20 cellular contexts compared by ENCODE assay signal in the genomic region with DNA sequence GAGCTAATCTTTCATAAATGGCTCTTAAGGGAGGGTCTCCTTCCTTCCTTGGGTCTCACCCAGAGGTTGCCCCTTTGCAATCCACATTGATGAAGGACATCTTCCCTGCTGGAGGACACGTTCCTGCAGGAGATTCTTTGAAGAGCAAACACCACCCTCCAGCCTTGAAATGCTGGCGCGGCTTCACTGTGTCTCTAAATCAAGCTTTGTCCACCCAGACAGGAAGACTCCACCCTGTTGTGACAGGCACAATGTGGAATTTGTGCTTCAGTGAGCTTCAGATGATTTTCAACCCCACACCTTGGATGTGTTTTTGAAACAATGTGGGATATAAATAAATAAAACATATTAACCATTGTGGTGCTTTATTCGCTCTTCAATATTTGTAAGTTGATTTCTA.
DNase-seq lines count a peak whose midpoint lies in the region; ATAC-seq, FAIRE-seq and TF ChIP-seq lines count a peak whose summit lies in the region.
"Had no signal": no experiment of that assay in that cellular context is flagged by ENCODE, and none has a peak within 500 bp of the region (broad histone marks: within the 10 kb centered on the region; RNA-seq: fewer than 3 reads in every experiment).

No MANE protein-coding gene starts in this region.

- TF ChIP-seq RAD21 in IMR-90 (IDR thresholded peaks at IDR 0.05; ENCODE audit: low read length), result no peak
- no peak for TF ChIP-seq RAD21 in HepG2 (CRISPR knock-in tag; IDR thresholded peaks at IDR 0.05)

- intact Hi-C loops in IMR-90 (cut with micrococcal nuclease) (loop anchor here (10.0 kb wide), 1 partner anchor 512 kb away; no protein-coding TSS in a partner anchor), HepG2 (cut with micrococcal nuclease; ENCODE audit: unreplicated experiment) (no loop called here)

- no peak overlapping the region for H2BK5ac ChIP-seq in IMR-90 (ENCODE audit: low read depth, low read length, poor library complexity, severe bottlenecking)

- H3K9ac ChIP-seq in IMR-90 (ENCODE audit: low read depth, low read length), result no peak overlapping the region
- H3K9ac ChIP-seq in astrocyte (ENCODE audit: low read length), result no peak overlapping the region
- no peak overlapping the region for H3K9ac ChIP-seq in HepG2 (ENCODE audit: insufficient read depth, low read depth, low read length)
- H3K9ac ChIP-seq: parathyroid adenoma had no signal

- H3K4me3 Mint-ChIP-seq in astrocyte (ENCODE audit: unreplicated experiment) (no peak overlapping the region), type B pancreatic cell (no peak overlapping the region)
- H3K4me3 Mint-ChIP-seq: activated CD8-positive, alpha-beta T cell treated with anti-CD3 and anti-CD28 coated beads, Interleukin-2, amount 10 ng/mL, durations not matched to agents 7 days and 5 days; activated naive CD8-positive, alpha-beta T cell treated with anti-CD3 and anti-CD28 coated beads, Interleukin-2, amount 50 U/mL, for 24 hours; stimulated activated naive CD8-positive, alpha-beta T cell treated with anti-CD3 and anti-CD28 coated beads, Interleukin-15, amount 100 ng/mL, for 72 hours had no signal

- no peaks in the 10 kb centered on the region for H3K79me2 ChIP-seq in astrocyte (ENCODE audit: insufficient read depth, low read length)
- no peaks in the 10 kb centered on the region for H3K79me2 ChIP-seq in HepG2 (ENCODE audit: insufficient read depth, low read length)
- H3K79me2 ChIP-seq: parathyroid adenoma had no signal

- H3K4me2 ChIP-seq in IMR-90 (ENCODE audit: low read depth, low read length) (0 out of 2 replicates have a peak overlapping the region, but pooled peaks have one; percentile 1), astrocyte (ENCODE audit: low read length) (peak overlapping the region; percentile 3), HepG2 (ENCODE audit: low read depth, low read length) (peak overlapping the region; percentile 45)

- H3K23ac ChIP-seq in IMR-90 (ENCODE audit: low read depth, low read length), result peak overlapping the region; percentile 34

- dilution Hi-C loops in IMR-90 (cut with HindIII; ENCODE audit: low sequenced_read_pairs, unreplicated experiment), result no loop called here

- BruUV-seq in IMR-90 (replicated peaks; lab: Mats Ljungman, UMichigan) (no TSS peak), HepG2 (replicated peaks; lab: Mats Ljungman, UMichigan) (no TSS peak)

- H3K36me3 ChIP-seq in IMR-90 (ENCODE audit: control insufficient read depth, insufficient read depth, low read length), result 0 out of 2 replicates have a peak, but pooled peaks cover 2% of the 10 kb centered on the region
- H3K36me3 ChIP-seq in astrocyte (ENCODE audit: insufficient read depth, low read length), result no peaks in the 10 kb centered on the region
- no peaks in the 10 kb centered on the region for H3K36me3 ChIP-seq in HepG2 (replicated peaks in 1 of 2; ENCODE audit: control insufficient read depth in 1 of 2, insufficient read depth in 2 of 2, low read length in 2 of 2)

- TF ChIP-seq POLR2A in IMR-90 (IDR thresholded peaks at IDR 0.05; ENCODE audit: low read depth, low read length), result no peak
- TF ChIP-seq POLR2A in HepG2 (IDR thresholded peaks at IDR 0.05; ENCODE audit: insufficient read depth in 1 of 2, low read depth in 2 of 2, low read length in 2 of 2), result no peak

- no peak overlapping the region for H3K4me3 ChIP-seq in IMR-90 (ENCODE audit: insufficient read depth, low read depth, low read length)
- no peak overlapping the region for H3K4me3 ChIP-seq in astrocyte (ENCODE audit: insufficient read depth, low read depth, low read length)
- no peak overlapping the region; a peak in 1 of 6 replicates for H3K4me3 ChIP-seq in HepG2 (replicated peaks in 1 of 3; ENCODE audit: insufficient read depth in 1 of 3, low read depth in 2 of 3, low read length in 3 of 3)

- no peak overlapping the region for H2AK9ac ChIP-seq in IMR-90 (replicated peaks; ENCODE audit: low read depth, low read length, poor library complexity)

- H3K27ac Mint-ChIP-seq in astrocyte (ENCODE audit: unreplicated experiment) (peak overlapping the region; percentile 7), type B pancreatic cell (no peak overlapping the region)
- H3K27ac Mint-ChIP-seq: activated CD8-positive, alpha-beta T cell treated with anti-CD3 and anti-CD28 coated beads, Interleukin-2, amount 10 ng/mL, durations not matched to agents 7 days and 5 days; activated naive CD8-positive, alpha-beta T cell treated with anti-CD3 and anti-CD28 coated beads, Interleukin-2, amount 50 U/mL, for 24 hours; stimulated activated naive CD8-positive, alpha-beta T cell treated with anti-CD3 and anti-CD28 coated beads, Interleukin-15, amount 100 ng/mL, for 72 hours had no signal

- H4K20me1 ChIP-seq in IMR-90 (ENCODE audit: insufficient read depth, low read length) (no peaks in the 10 kb centered on the region), astrocyte (ENCODE audit: insufficient read depth, low read length) (no peaks in the 10 kb centered on the region), HepG2 (ENCODE audit: insufficient read depth, low read length) (no peaks in the 10 kb centered on the region)

- no peak overlapping the region; the same call in 1 of the 2 replicates for H2BK20ac ChIP-seq in IMR-90 (ENCODE audit: low read depth, low read length)

- TF ChIP-seq EP300 in HepG2 (IDR thresholded peaks at IDR 0.05; ENCODE audit: low read depth in 2 of 2, low read length in 2 of 2) (no peak), HepG2 (CRISPR knock-in tag; IDR thresholded peaks at IDR 0.05; ENCODE audit: borderline replicate concordance) (no peak)

- peaks cover 13% of the 10 kb centered on the region for H3K36me3 Mint-ChIP-seq in astrocyte (ENCODE audit: low read depth, unreplicated experiment)
- peaks cover 7% of the 10 kb centered on the region for H3K36me3 Mint-ChIP-seq in type B pancreatic cell

- WGBS in IMR-90 (ENCODE audit: extremely low coverage in 2 of 2, insufficient read length in 1 of 2), 2 experiments, result no CpG with 5 or more reads among the region's 4 CpGs
- 10% methylated on average over 4 of the region's 4 CpGs for WGBS in HepG2 (ENCODE audit: low lambda C conversion rate)

- H3K9me1 ChIP-seq in IMR-90 (ENCODE audit: insufficient read depth, low read length), result peaks cover 4% of the 10 kb centered on the region; the same call in 1 of the 2 replicates

- H3K27me3 ChIP-seq in IMR-90 (ENCODE audit: control insufficient read depth, insufficient read depth, low read length), result no peaks in the 10 kb centered on the region
- no peaks in the 10 kb centered on the region for H3K27me3 ChIP-seq in astrocyte (ENCODE audit: insufficient read depth, low read length)
- H3K27me3 ChIP-seq in HepG2 (ENCODE audit: control insufficient read depth in 1 of 2, insufficient read depth in 2 of 2, low read length in 2 of 2), result no peaks in the 10 kb centered on the region; a peak in 2 of 5 replicates

- H3K18ac ChIP-seq in IMR-90 (ENCODE audit: low read depth, low read length), result no peak overlapping the region; the same call in 1 of the 2 replicates

- DNase-seq in AG20443 (ENCODE audit: low spot score) (peak; percentile 45), IMR-90 (no peak), astrocyte (ENCODE audit: low read depth) (no peak), HepG2 (ENCODE audit: low spot score) (peak; percentile 67), type B pancreatic cell (ENCODE audit: extremely low spot score, unreplicated experiment) (no peak), activated gamma-delta T cell treated with Interleukin-2 at 50 U/mL for 16 hours (no peak), HUDEP-2 (lab: John Stamatoyannopoulos, UW; ENCODE audit: unreplicated experiment in 76 of 76) (no peak)
- DNase-seq in stimulated activated CD4-positive, alpha-beta T cell treated with anti-CD3 and anti-CD28 coated beads, Interleukin-2, amount 100 ng/mL, for 48 hours, result no peak
- DNase-seq: activated CD8-positive, alpha-beta T cell treated with anti-CD3 and anti-CD28 coated beads, Interleukin-2, amount 10 ng/mL, durations not matched to agents 7 days and 5 days; activated naive CD8-positive, alpha-beta T cell treated with anti-CD3 and anti-CD28 coated beads, Interleukin-2, amount 50 U/mL, for 24 hours; cerebellar nuclear complex; glutamatergic neuron; KBM-7; NCI-H1436; NCI-H446; small intestine; stimulated activated naive CD8-positive, alpha-beta T cell treated with anti-CD3 and anti-CD28 coated beads, Interleukin-15, amount 100 ng/mL, for 72 hours had no signal

- peak overlapping the region; percentile 51; the same call in 1 of the 2 replicates for H3K14ac ChIP-seq in IMR-90 (replicated peaks; ENCODE audit: low read depth, low read length)

- peak; percentile 58 for FAIRE-seq in astrocyte (lab: Jason Lieb, UNC)
- FAIRE-seq in HepG2 (lab: Jason Lieb, UNC), result peak; percentile 85
- FAIRE-seq: D721Med, GM18507, small intestine had no signal

- POLR2A ChIA-PET in IMR-90 (lab: Charles Lee; ENCODE audit: unreplicated experiment), result interaction anchor here (0.6 kb wide), 1 partner anchor 10 kb away, joined by 7 read pairs; no protein-coding TSS in a partner anchor
- POLR2A ChIA-PET in HepG2 (lab: Yijun Ruan, JAX), result no interaction called here

- H3K79me1 ChIP-seq in IMR-90 (ENCODE audit: low read depth in 1 of 2, low read length in 2 of 2), result no peaks in the 10 kb centered on the region

- ATAC-seq in IMR-90 (ENCODE audit: low read depth) (no peak), HepG2 (peak; percentile 86)
- ATAC-seq: activated CD8-positive, alpha-beta T cell treated with anti-CD3 and anti-CD28 coated beads, Interleukin-2, amount 10 ng/mL, durations not matched to agents 7 days and 5 days; activated naive CD8-positive, alpha-beta T cell treated with anti-CD3 and anti-CD28 coated beads, Interleukin-2, amount 50 U/mL, for 24 hours; stimulated activated naive CD8-positive, alpha-beta T cell treated with anti-CD3 and anti-CD28 coated beads, Interleukin-15, amount 100 ng/mL, for 72 hours had no signal

- CTCF ChIA-PET in IMR-90 (lab: Yijun Ruan, JAX) (interaction anchor here (0.6 to 1.2 kb wide), 2 partner anchors 14 to 16 kb away, joined by 4 read pairs; no protein-coding TSS in a partner anchor), HepG2 (lab: Yijun Ruan, JAX; ENCODE audit: low intra/inter-chr PET ratio, low total read pairs) (no interaction called here)

- H3K4me1 ChIP-seq in IMR-90 (ENCODE audit: control insufficient read depth, insufficient read depth, low read length), result peaks cover 8% of the 10 kb centered on the region
- H3K4me1 ChIP-seq in astrocyte (ENCODE audit: insufficient read depth, low read length), result peaks cover 7% of the 10 kb centered on the region
- H3K4me1 ChIP-seq in HepG2 (ENCODE audit: insufficient read depth, low read length), result peaks cover 29% of the 10 kb centered on the region
- H3K4me1 ChIP-seq: parathyroid adenoma had no signal

- no peak for TF ChIP-seq CTCF in IMR-90 (conservative IDR thresholded peaks at IDR 0.05; ENCODE audit: low read depth, low read length)
- TF ChIP-seq CTCF in astrocyte (IDR thresholded peaks at IDR 0.05; ENCODE audit: insufficient read depth, low read depth, low read length), result no peak
- no peak for TF ChIP-seq CTCF in HepG2 (CRISPR knock-in tag; IDR thresholded peaks at IDR 0.05)
- no peak for TF ChIP-seq CTCF in type B pancreatic cell (conservative IDR thresholded peaks at IDR 0.05)

- H2BK15ac ChIP-seq in IMR-90 (ENCODE audit: low read depth, low read length), result no peak overlapping the region

- no peak overlapping the region for H3K56ac ChIP-seq in IMR-90 (ENCODE audit: extremely low read depth, insufficient read depth, low read length)

- H4K5ac ChIP-seq in IMR-90 (ENCODE audit: low read depth, low read length), result no peak overlapping the region

- peak overlapping the region in 1 of 2 experiments; percentile 16; a peak in 1 of 4 replicates for H4K8ac ChIP-seq in IMR-90 (ENCODE audit: low read depth in 2 of 2, low read length in 2 of 2)

- in situ Hi-C loops in IMR-90 (cut with MboI; ENCODE audit: low sequenced_read_pairs), result no loop called here
- in situ Hi-C loops in HepG2 (cut with HindIII; ENCODE audit: extremely low pct_ligation_motif_present, low pct_unique_long_range_greater_than_20kb), result no loop called here

- H3K27ac ChIP-seq in IMR-90 (ENCODE audit: insufficient read depth, low read length) (no peak overlapping the region), astrocyte (ENCODE audit: low read depth, low read length) (no peak overlapping the region), HepG2 (ENCODE audit: extremely low read length, insufficient read depth, low read length) (no peak overlapping the region)

- 0 out of 2 replicates have a peak overlapping the region, but pooled peaks have one; percentile 0 for H4K91ac ChIP-seq in IMR-90 (ENCODE audit: insufficient read depth, low read depth, low read length)

- H3K4me1 Mint-ChIP-seq in astrocyte (ENCODE audit: low read depth, unreplicated experiment), result peaks cover 15% of the 10 kb centered on the region
- H3K4me1 Mint-ChIP-seq in type B pancreatic cell (ENCODE audit: unreplicated experiment), result peaks cover 17% of the 10 kb centered on the region
- H3K4me1 Mint-ChIP-seq: activated naive CD8-positive, alpha-beta T cell treated with anti-CD3 and anti-CD28 coated beads, Interleukin-2, amount 50 U/mL, for 24 hours; stimulated activated naive CD8-positive, alpha-beta T cell treated with anti-CD3 and anti-CD28 coated beads, Interleukin-15, amount 100 ng/mL, for 72 hours had no signal

- peak overlapping the region; percentile 0; the same call in 1 of the 2 replicates for H2AK5ac ChIP-seq in IMR-90 (ENCODE audit: low read depth, low read length)

- peak overlapping the region; percentile 7 for H3K4ac ChIP-seq in IMR-90 (ENCODE audit: low read depth, low read length)

- H3K9me3 ChIP-seq in IMR-90 (ENCODE audit: control insufficient read depth, insufficient read depth, low read length) (peaks cover 5% of the 10 kb centered on the region), astrocyte (ENCODE audit: insufficient read depth, low read depth, low read length) (peaks cover 4% of the 10 kb centered on the region), HepG2 (ENCODE audit: low read length) (no peaks in the 10 kb centered on the region)

- H3K9me3 Mint-ChIP-seq in astrocyte (ENCODE audit: unreplicated experiment), result peaks cover 16% of the 10 kb centered on the region
- peaks cover 7% of the 10 kb centered on the region for H3K9me3 Mint-ChIP-seq in type B pancreatic cell
- H3K9me3 Mint-ChIP-seq: activated naive CD8-positive, alpha-beta T cell treated with anti-CD3 and anti-CD28 coated beads, Interleukin-2, amount 50 U/mL, for 24 hours; stimulated activated naive CD8-positive, alpha-beta T cell treated with anti-CD3 and anti-CD28 coated beads, Interleukin-15, amount 100 ng/mL, for 72 hours had no signal

- peak overlapping the region; percentile 15 for H2AFZ ChIP-seq in IMR-90 (replicated peaks; ENCODE audit: low read length, poor library complexity)
- H2AFZ ChIP-seq in astrocyte (ENCODE audit: low read depth, low read length), result no peak overlapping the region
- H2AFZ ChIP-seq in HepG2 (ENCODE audit: low read length), result no peak overlapping the region
- H2AFZ ChIP-seq: parathyroid adenoma had no signal

- peak overlapping the region; percentile 1; the same call in 1 of the 2 replicates for H2BK120ac ChIP-seq in IMR-90 (ENCODE audit: low read depth, low read length)

- H3K27me3 Mint-ChIP-seq in astrocyte (ENCODE audit: low read depth, unreplicated experiment), result no peaks in the 10 kb centered on the region
- no peaks in the 10 kb centered on the region for H3K27me3 Mint-ChIP-seq in type B pancreatic cell

Comparison
In these comparisons a context has a peak if more than half of its experiments do, and no peak if none do; other contexts are left out.
1. DNase-seq: peak in AG20443 (single experiment) and HepG2 (single experiment); none in IMR-90 (single experiment), astrocyte (single experiment), type B pancreatic cell (single experiment), activated gamma-delta T cell treated with Interleukin-2 at 50 U/mL for 16 hours (single experiment), stimulated activated CD4-positive, alpha-beta T cell treated with anti-CD3 and anti-CD28 coated beads, Interleukin-2, amount 100 ng/mL, for 48 hours (0 of 2) and HUDEP-2 (0 of 76).
2. Peak in every context shown above with its lines, with median percentiles within 50 percentile points of each other: H3K4me2 ChIP-seq.